8 cellular contexts compared by ENCODE assay signal in the genomic region with DNA sequence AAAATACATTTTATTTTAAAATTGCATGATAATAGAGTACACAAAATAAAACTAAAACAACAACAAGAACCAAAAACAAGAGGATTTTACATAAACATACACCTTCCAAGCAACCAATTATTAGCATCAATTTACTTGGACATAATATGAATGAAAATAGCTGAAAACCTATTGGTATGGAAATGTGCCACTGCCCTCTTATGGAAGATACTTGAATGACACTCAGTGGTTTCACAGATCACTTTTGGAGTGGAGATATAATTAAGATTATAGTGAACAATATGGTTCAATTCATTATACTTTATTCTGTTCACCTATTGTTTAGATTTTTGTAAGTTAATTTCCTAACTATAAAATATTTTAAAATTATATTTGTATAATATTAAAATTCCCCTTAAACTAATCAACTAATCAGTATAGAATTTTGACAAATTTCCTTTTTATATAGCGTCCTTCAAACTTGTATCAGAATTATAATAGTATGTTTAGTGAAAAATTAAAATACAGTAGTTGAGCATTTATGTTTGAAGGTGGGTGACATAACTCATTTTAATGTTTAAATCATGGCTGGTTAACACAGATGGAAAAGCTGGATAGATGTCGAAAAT.
A peak's percentile ranks its signal among the peaks of the same experiment; 100 is the strongest.
DNase-seq lines count a peak whose midpoint lies in the region; ATAC-seq and TF ChIP-seq lines count a peak whose summit lies in the region.

No MANE protein-coding gene starts in this region.

- no peak overlapping the region for H3K27ac Mint-ChIP-seq in Caco-2 (ENCODE audit: unreplicated experiment)
- H3K27ac Mint-ChIP-seq in natural killer cell = no peak overlapping the region

- no peaks in the 10 kb centered on the region for H3K27me3 ChIP-seq in Caco-2 (replicated peaks; ENCODE audit: control insufficient read depth, insufficient read depth, low read length)

- H3K36me3 ChIP-seq in Caco-2 (ENCODE audit: control insufficient read depth, insufficient read depth, low read length) = no peaks in the 10 kb centered on the region

- H3K9me3 Mint-ChIP-seq in Caco-2 (ENCODE audit: unreplicated experiment) (no peaks in the 10 kb centered on the region), natural killer cell (peaks cover 0 to 3% of the 10 kb centered on the region in 2 donors)

- no peaks in the 10 kb centered on the region for H3K9me3 ChIP-seq in Caco-2

- CTCF ChIA-PET in Caco-2 (lab: Charles Lee) = interaction anchor here (0.6 to 1.0 kb wide), 2 partner anchors 205 to 1019 kb away, joined by 3 read pairs; no protein-coding TSS in a partner anchor

- TF ChIP-seq CTCF in Caco-2 (IDR thresholded peaks at IDR 0.05; ENCODE audit: insufficient read depth in 1 of 2, low read depth in 1 of 2, low read length in 1 of 2, severe bottlenecking in 1 of 2, unreplicated experiment in 1 of 2) (peak; percentile 56 to 65), natural killer cell (IDR thresholded peaks at IDR 0.05) (no peak)

- POLR2A ChIA-PET in Caco-2 (lab: Charles Lee) = no interaction called here

- no peaks in the 10 kb centered on the region for H3K4me1 ChIP-seq in Caco-2

- no peak overlapping the region for H3K4me3 Mint-ChIP-seq in Caco-2 (ENCODE audit: unreplicated experiment)
- H3K4me3 Mint-ChIP-seq in natural killer cell = no peak overlapping the region

- intact Hi-C loops in Caco-2 (cut with micrococcal nuclease; ENCODE audit: unreplicated experiment) = no loop called here
- intact Hi-C loops in natural killer cell (cut with micrococcal nuclease) = no loop called here

- peak; percentile 74 for ATAC-seq in GM19372 (IDR thresholded peaks at IDR 0.05; ENCODE audit: low read depth, unreplicated experiment)
- peak; percentile 79 for ATAC-seq in HG03432 (IDR thresholded peaks at IDR 0.05; ENCODE audit: unreplicated experiment)
- no peak for ATAC-seq in natural killer cell

- no TSS peak for BruUV-seq in Caco-2 (replicated peaks; lab: Mats Ljungman, UMichigan)

- H3K36me3 Mint-ChIP-seq in Caco-2 (ENCODE audit: insufficient read depth, unreplicated experiment) = no peaks in the 10 kb centered on the region
- H3K36me3 Mint-ChIP-seq in natural killer cell = no peaks in the 10 kb centered on the region

- H3K27me3 Mint-ChIP-seq in Caco-2 (ENCODE audit: insufficient read depth, unreplicated experiment) (no peaks in the 10 kb centered on the region), natural killer cell (ENCODE audit: low read depth in 2 of 2) (no peaks in the 10 kb centered on the region)

- no peak overlapping the region for H3K4me3 ChIP-seq in Caco-2 (ENCODE audit: low read depth, low read length)

- peak in 1 of 2 experiments; percentile 39 for DNase-seq in Caco-2
- DNase-seq in NCI-H748 (lab: John Stamatoyannopoulos, UW; ENCODE audit: unreplicated experiment) = peak; percentile 70
- peak; percentile 20 for DNase-seq in cerebellum (ENCODE audit: low spot score)
- peak; percentile 12 for DNase-seq in middle frontal gyrus (ENCODE audit: extremely low spot score, low spot score)
- DNase-seq in natural killer cell = no peak
- no peak for DNase-seq in stimulated activated CD4-positive, alpha-beta T cell treated with anti-CD3 and anti-CD28 coated beads, Interleukin-4, amount 100 ng/mL, for 24 hours

- H3K4me1 Mint-ChIP-seq in Caco-2 (ENCODE audit: low read depth, unreplicated experiment) = no peaks in the 10 kb centered on the region
- H3K4me1 Mint-ChIP-seq in natural killer cell = no peaks in the 10 kb centered on the region

Comparison
In these comparisons a context has a peak if more than half of its experiments do, and no peak if none do; other contexts are left out.
1. DNase-seq: peak in NCI-H748 (single experiment), cerebellum (single experiment) and middle frontal gyrus (single experiment); none in natural killer cell (single experiment) and stimulated activated CD4-positive, alpha-beta T cell treated with anti-CD3 and anti-CD28 coated beads, Interleukin-4, amount 100 ng/mL, for 24 hours (single experiment).
2. ATAC-seq: peak in GM19372 (single experiment) and HG03432 (single experiment); none in natural killer cell (0 of 3).